ENCODE assay signal across 1 cellular context in the genomic region with DNA sequence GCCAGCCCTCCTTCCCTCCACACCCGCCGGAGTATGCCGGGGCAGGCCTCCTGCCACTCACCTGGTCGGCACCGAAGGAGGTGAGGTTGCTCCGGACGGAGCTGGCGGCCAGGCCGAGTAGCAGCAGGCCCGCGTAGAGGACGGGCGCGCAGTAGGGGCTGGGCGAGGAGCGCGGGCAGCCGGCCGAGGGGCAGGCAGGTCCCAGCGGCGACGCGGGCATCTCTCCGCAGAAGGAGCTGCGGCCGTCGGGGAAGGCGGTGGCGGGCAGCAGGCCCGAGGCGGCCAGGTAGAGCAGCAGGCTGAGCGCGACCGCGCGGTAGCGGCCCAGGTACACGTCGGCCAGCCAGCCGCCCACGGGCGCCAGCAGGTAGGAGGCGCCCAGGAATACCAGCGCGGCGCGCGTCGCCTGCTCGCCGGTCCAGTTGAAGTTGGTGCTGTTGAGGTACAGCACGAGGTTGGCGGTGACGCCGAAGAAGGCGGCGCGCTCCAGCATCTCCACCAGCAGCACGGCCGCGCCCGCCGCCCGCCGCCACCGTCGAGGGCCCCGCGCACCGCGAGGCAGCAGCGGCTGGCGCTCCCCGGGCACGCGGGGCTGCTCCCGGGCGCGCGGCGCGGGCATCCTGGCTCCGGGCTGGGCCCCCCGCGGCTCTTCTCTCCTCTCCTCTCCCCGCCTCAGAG.
TF ChIP-seq lines count a peak whose summit lies in the region.

No MANE protein-coding gene starts in this region.

TF ChIP-seq in H1, 55 proteins besides CTCF, POLR2A, EP300 and RAD21:
- TF ChIP-seq NANOG (IDR thresholded peaks at IDR 0.05; ENCODE audit: insufficient read depth, low read depth, low read length, poor library complexity, severe bottlenecking) (no peak), FOSL1 (IDR thresholded peaks at IDR 0.05; ENCODE audit: insufficient read depth, low read depth, low read length) (no peak), POU5F1 (IDR thresholded peaks at IDR 0.05; ENCODE audit: low read depth, low read length) (no peak), CTBP2 (IDR thresholded peaks at IDR 0.05; ENCODE audit: borderline replicate concordance, insufficient read depth, insufficient read length, low read length) (no peak), KDM1A (IDR thresholded peaks at IDR 0.05; ENCODE audit: borderline replicate concordance, low read length) (no peak), JUN (IDR thresholded peaks at IDR 0.05; ENCODE audit: low read depth, low read length) (no peak), KDM4A (IDR thresholded peaks at IDR 0.05; ENCODE audit: low read depth, low read length, severe bottlenecking) (peak; percentile 69), CHD2 (IDR thresholded peaks at IDR 0.05; ENCODE audit: low read length) (no peak), RNF2 (IDR thresholded peaks at IDR 0.05; ENCODE audit: borderline replicate concordance, low read depth, low read length, missing control alignments, poor library complexity, severe bottlenecking) (no peak), NRF1 (IDR thresholded peaks at IDR 0.05; ENCODE audit: low read depth, low read length) (no peak), SUZ12 (IDR thresholded peaks at IDR 0.05; ENCODE audit: low read length) (no peak), CREB1 (IDR thresholded peaks at IDR 0.05) (no peak), KDM5A (IDR thresholded peaks at IDR 0.05; ENCODE audit: low read length) (no peak), MAFK (IDR thresholded peaks at IDR 0.05; ENCODE audit: low read depth, low read length) (no peak), EZH2 (IDR thresholded peaks at IDR 0.05; ENCODE audit: low read depth, low read length, severe bottlenecking) (no peak), SP2 (IDR thresholded peaks at IDR 0.05; ENCODE audit: low read length) (no peak), SRF (IDR thresholded peaks at IDR 0.05; ENCODE audit: low read depth, low read length) (no peak), BACH1 (IDR thresholded peaks at IDR 0.05; ENCODE audit: low read length) (no peak), CEBPB (IDR thresholded peaks at IDR 0.05; ENCODE audit: low read depth, low read length) (no peak), RBBP5 (IDR thresholded peaks at IDR 0.05; ENCODE audit: borderline replicate concordance, low read depth, low read length) (peak; percentile 84; the same call in 1 of the 2 replicates), YY1 (IDR thresholded peaks at IDR 0.05; ENCODE audit: low read depth, low read length) (no peak), GTF2F1 (IDR thresholded peaks at IDR 0.05; ENCODE audit: borderline replicate concordance, low read depth, low read length) (no peak), GABPA (IDR thresholded peaks at IDR 0.05; ENCODE audit: borderline replicate concordance, insufficient read depth, low read length) (no peak), BCL11A (IDR thresholded peaks at IDR 0.05; ENCODE audit: low read depth in 2 of 2, low read length in 2 of 2) (no peak), TCF12 (IDR thresholded peaks at IDR 0.05; ENCODE audit: low read depth, low read length) (no peak), TBP (IDR thresholded peaks at IDR 0.05; ENCODE audit: low read depth, low read length) (no peak), EGR1 (IDR thresholded peaks at IDR 0.05; ENCODE audit: borderline replicate concordance, low read depth, low read length) (no peak), TEAD4 (IDR thresholded peaks at IDR 0.05; ENCODE audit: low read depth, low read length) (no peak), RFX5 (IDR thresholded peaks at IDR 0.05; ENCODE audit: borderline replicate concordance, low read depth, low read length) (no peak), CBX5 (IDR thresholded peaks at IDR 0.05; ENCODE audit: low read depth, low read length) (no peak), SP4 (IDR thresholded peaks at IDR 0.05; ENCODE audit: low read length) (no peak), PHF8 (conservative IDR thresholded peaks at IDR 0.05; ENCODE audit: low read depth, low read length) (peak; percentile 32; the same call in 1 of the 2 replicates), POLR2AphosphoS5 (IDR thresholded peaks at IDR 0.05; ENCODE audit: low read depth, low read length) (no peak; the same call in 1 of the 2 replicates), CHD1 (IDR thresholded peaks at IDR 0.05; ENCODE audit: low read depth, low read length) (no peak; the same call in 1 of the 2 replicates), SIN3A (conservative IDR thresholded peaks at IDR 0.05 in 1 of 2, IDR thresholded peaks at IDR 0.05 in 1 of 2; ENCODE audit: low read depth in 1 of 2, low read length in 2 of 2) (no peak), SIX5 (IDR thresholded peaks at IDR 0.05; ENCODE audit: low read depth, low read length) (no peak), SAP30 (IDR thresholded peaks at IDR 0.05; ENCODE audit: insufficient read depth, insufficient replicate concordance, low read length) (no peak), JUND (IDR thresholded peaks at IDR 0.05; ENCODE audit: low read length) (no peak), ZNF274 (IDR thresholded peaks at IDR 0.05; ENCODE audit: borderline replicate concordance, extremely low read depth, low read length) (no peak), E2F6 (IDR thresholded peaks at IDR 0.05) (peak; percentile 90), RXRA (IDR thresholded peaks at IDR 0.05; ENCODE audit: insufficient read depth, low read depth, low read length) (no peak), TAF1 (IDR thresholded peaks at IDR 0.05; ENCODE audit: low read depth, low read length) (0 out of 2 replicates have a peak, but pooled peaks have one; percentile 9), HDAC6 (IDR thresholded peaks at IDR 0.05; ENCODE audit: low read depth, low read length) (no peak), SP1 (IDR thresholded peaks at IDR 0.05; ENCODE audit: low read depth, low read length) (no peak), TAF7 (optimal IDR thresholded peaks at IDR 0.05; ENCODE audit: borderline replicate concordance, low read depth, low read length) (no peak), HDAC2 (IDR thresholded peaks at IDR 0.05; ENCODE audit: borderline replicate concordance in 1 of 2, low read depth in 2 of 2, low read length in 2 of 2) (no peak), CBX8 (IDR thresholded peaks at IDR 0.05; ENCODE audit: borderline replicate concordance, low read depth, low read length) (no peak)
- TF ChIP-seq, protein P1, sequence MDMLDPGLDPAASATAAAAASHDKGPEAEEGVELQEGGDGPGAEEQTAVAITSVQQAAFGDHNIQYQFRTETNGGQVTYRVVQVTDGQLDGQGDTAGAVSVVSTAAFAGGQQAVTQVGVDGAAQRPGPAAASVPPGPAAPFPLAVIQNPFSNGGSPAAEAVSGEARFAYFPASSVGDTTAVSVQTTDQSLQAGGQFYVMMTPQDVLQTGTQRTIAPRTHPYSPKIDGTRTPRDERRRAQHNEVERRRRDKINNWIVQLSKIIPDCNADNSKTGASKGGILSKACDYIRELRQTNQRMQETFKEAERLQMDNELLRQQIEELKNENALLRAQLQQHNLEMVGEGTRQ (IDR thresholded peaks at IDR 0.05; ENCODE audit: low read length): no peak
- TF ChIP-seq, protein P2, sequence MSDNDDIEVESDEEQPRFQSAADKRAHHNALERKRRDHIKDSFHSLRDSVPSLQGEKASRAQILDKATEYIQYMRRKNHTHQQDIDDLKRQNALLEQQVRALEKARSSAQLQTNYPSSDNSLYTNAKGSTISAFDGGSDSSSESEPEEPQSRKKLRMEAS (IDR thresholded peaks at IDR 0.05): peak; percentile 94
- TF ChIP-seq, protein P3, sequence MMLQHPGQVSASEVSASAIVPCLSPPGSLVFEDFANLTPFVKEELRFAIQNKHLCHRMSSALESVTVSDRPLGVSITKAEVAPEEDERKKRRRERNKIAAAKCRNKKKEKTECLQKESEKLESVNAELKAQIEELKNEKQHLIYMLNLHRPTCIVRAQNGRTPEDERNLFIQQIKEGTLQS (IDR thresholded peaks at IDR 0.05; ENCODE audit: insufficient read depth, low read depth, low read length): no peak
- TF ChIP-seq, protein P4, sequence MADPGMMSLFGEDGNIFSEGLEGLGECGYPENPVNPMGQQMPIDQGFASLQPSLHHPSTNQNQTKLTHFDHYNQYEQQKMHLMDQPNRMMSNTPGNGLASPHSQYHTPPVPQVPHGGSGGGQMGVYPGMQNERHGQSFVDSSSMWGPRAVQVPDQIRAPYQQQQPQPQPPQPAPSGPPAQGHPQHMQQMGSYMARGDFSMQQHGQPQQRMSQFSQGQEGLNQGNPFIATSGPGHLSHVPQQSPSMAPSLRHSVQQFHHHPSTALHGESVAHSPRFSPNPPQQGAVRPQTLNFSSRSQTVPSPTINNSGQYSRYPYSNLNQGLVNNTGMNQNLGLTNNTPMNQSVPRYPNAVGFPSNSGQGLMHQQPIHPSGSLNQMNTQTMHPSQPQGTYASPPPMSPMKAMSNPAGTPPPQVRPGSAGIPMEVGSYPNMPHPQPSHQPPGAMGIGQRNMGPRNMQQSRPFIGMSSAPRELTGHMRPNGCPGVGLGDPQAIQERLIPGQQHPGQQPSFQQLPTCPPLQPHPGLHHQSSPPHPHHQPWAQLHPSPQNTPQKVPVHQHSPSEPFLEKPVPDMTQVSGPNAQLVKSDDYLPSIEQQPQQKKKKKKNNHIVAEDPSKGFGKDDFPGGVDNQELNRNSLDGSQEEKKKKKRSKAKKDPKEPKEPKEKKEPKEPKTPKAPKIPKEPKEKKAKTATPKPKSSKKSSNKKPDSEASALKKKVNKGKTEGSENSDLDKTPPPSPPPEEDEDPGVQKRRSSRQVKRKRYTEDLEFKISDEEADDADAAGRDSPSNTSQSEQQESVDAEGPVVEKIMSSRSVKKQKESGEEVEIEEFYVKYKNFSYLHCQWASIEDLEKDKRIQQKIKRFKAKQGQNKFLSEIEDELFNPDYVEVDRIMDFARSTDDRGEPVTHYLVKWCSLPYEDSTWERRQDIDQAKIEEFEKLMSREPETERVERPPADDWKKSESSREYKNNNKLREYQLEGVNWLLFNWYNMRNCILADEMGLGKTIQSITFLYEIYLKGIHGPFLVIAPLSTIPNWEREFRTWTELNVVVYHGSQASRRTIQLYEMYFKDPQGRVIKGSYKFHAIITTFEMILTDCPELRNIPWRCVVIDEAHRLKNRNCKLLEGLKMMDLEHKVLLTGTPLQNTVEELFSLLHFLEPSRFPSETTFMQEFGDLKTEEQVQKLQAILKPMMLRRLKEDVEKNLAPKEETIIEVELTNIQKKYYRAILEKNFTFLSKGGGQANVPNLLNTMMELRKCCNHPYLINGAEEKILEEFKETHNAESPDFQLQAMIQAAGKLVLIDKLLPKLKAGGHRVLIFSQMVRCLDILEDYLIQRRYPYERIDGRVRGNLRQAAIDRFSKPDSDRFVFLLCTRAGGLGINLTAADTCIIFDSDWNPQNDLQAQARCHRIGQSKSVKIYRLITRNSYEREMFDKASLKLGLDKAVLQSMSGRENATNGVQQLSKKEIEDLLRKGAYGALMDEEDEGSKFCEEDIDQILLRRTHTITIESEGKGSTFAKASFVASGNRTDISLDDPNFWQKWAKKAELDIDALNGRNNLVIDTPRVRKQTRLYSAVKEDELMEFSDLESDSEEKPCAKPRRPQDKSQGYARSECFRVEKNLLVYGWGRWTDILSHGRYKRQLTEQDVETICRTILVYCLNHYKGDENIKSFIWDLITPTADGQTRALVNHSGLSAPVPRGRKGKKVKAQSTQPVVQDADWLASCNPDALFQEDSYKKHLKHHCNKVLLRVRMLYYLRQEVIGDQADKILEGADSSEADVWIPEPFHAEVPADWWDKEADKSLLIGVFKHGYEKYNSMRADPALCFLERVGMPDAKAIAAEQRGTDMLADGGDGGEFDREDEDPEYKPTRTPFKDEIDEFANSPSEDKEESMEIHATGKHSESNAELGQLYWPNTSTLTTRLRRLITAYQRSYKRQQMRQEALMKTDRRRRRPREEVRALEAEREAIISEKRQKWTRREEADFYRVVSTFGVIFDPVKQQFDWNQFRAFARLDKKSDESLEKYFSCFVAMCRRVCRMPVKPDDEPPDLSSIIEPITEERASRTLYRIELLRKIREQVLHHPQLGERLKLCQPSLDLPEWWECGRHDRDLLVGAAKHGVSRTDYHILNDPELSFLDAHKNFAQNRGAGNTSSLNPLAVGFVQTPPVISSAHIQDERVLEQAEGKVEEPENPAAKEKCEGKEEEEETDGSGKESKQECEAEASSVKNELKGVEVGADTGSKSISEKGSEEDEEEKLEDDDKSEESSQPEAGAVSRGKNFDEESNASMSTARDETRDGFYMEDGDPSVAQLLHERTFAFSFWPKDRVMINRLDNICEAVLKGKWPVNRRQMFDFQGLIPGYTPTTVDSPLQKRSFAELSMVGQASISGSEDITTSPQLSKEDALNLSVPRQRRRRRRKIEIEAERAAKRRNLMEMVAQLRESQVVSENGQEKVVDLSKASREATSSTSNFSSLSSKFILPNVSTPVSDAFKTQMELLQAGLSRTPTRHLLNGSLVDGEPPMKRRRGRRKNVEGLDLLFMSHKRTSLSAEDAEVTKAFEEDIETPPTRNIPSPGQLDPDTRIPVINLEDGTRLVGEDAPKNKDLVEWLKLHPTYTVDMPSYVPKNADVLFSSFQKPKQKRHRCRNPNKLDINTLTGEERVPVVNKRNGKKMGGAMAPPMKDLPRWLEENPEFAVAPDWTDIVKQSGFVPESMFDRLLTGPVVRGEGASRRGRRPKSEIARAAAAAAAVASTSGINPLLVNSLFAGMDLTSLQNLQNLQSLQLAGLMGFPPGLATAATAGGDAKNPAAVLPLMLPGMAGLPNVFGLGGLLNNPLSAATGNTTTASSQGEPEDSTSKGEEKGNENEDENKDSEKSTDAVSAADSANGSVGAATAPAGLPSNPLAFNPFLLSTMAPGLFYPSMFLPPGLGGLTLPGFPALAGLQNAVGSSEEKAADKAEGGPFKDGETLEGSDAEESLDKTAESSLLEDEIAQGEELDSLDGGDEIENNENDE (IDR thresholded peaks at IDR 0.05; ENCODE audit: insufficient replicate concordance, low read length): no peak
